Comparison of ENCODE assay signal across 27 cellular contexts in genomic region chr12:23888396-23889068, GRCh38.
DNase-seq lines count a peak whose midpoint lies in the region; ATAC-seq and TF ChIP-seq lines count a peak whose summit lies in the region.
"Had no signal": no experiment of that assay in that cellular context is flagged by ENCODE, and none has a peak within 500 bp of the region (broad histone marks: within the 10 kb centered on the region; RNA-seq: fewer than 3 reads in every experiment).

No MANE protein-coding gene starts in this region.

- H3K9me3 Mint-ChIP-seq in chondrocyte (ENCODE audit: low read depth) (peaks cover 2% of the 10 kb centered on the region), nephron progenitor cell (no peaks in the 10 kb centered on the region), natural killer cell (peaks cover 2 to 5% of the 10 kb centered on the region in 2 donors)
- H3K9me3 Mint-ChIP-seq in activated T-cell treated with anti-CD3 and anti-CD28 coated beads, Interleukin-2, amount 50 U/mL, for 4 hours = peaks cover 1% of the 10 kb centered on the region
- H3K9me3 Mint-ChIP-seq: central memory CD8-positive, alpha-beta T cell; stimulated activated naive CD8-positive, alpha-beta T cell treated with anti-CD3 and anti-CD28 coated beads, Interleukin-15, amount 100 ng/mL, for 72 hours had no signal

- peak; percentile 2 for DNase-seq in ELF-1 (ENCODE audit: low read depth, low spot score)
- peak; percentile 18 for DNase-seq in NCI-H748 treated with DMSO at 0.1 percent for 48 hours (lab: John Stamatoyannopoulos, UW)
- DNase-seq in chondrocyte (ENCODE audit: low spot score) = no peak
- no peak for DNase-seq in nephron progenitor cell
- DNase-seq in inferior parietal cortex (ENCODE audit: extremely low spot score) = no peak
- no peak for DNase-seq in activated T-cell treated with anti-CD3 and anti-CD28 coated beads, Interleukin-2, amount 50 U/mL, for 4 hours
- no peak for DNase-seq in natural killer cell
- DNase-seq in NCI-H526 treated with DMSO at 0.1 percent for 48 hours (lab: John Stamatoyannopoulos, UW) = no peak
- DNase-seq: activated CD4-positive, alpha-beta memory T cell treated with anti-CD3 and anti-CD28 coated beads for 36 hours; activated CD8-positive, alpha-beta memory T cell treated with anti-CD3 and anti-CD28 coated beads, Interleukin-2, amount 50 U/mL, for 4 hours; aorta; CD8-positive, alpha-beta T cell; DMS 273 treated with DMSO at 0.1 percent for 48 hours; EL; GOT3; heart left ventricle; lower lobe of right lung; NCI-H1092 treated with DMSO at 0.1 percent for 48 hours; NCI-H1930; NCI-H524; stimulated activated naive CD8-positive, alpha-beta T cell treated with anti-CD3 and anti-CD28 coated beads, Interleukin-15, amount 100 ng/mL, for 72 hours; thyroid gland had no signal

- H3K36me3 Mint-ChIP-seq in chondrocyte (ENCODE audit: low read depth) (peaks cover 2% of the 10 kb centered on the region), nephron progenitor cell (ENCODE audit: low read depth) (peaks cover 14% of the 10 kb centered on the region), natural killer cell (no peaks in the 10 kb centered on the region)
- no peaks in the 10 kb centered on the region for H3K36me3 Mint-ChIP-seq in activated T-cell treated with anti-CD3 and anti-CD28 coated beads, Interleukin-2, amount 50 U/mL, for 4 hours (ENCODE audit: insufficient read depth)
- H3K36me3 Mint-ChIP-seq: activated CD4-positive, alpha-beta memory T cell treated with anti-CD3 and anti-CD28 coated beads for 36 hours; activated naive CD4-positive, alpha-beta T cell treated with anti-CD3 and anti-CD28 coated beads, Interleukin-2, amount 50 U/mL, for 72 hours; CD8-positive, alpha-beta T cell had no signal

- no peak for ATAC-seq in activated T-cell treated with anti-CD3 and anti-CD28 coated beads, Interleukin-2, amount 50 U/mL, for 4 hours
- no peak for ATAC-seq in natural killer cell
- ATAC-seq: activated naive CD4-positive, alpha-beta T cell treated with anti-CD3 and anti-CD28 coated beads, Interleukin-2, amount 50 U/mL, for 72 hours; activated T-helper 17 cell treated with anti-CD3 and anti-CD28 coated beads, Interleukin-2, amount 50 U/mL, for 72 hours; CD8-positive, alpha-beta T cell; heart left ventricle; lower lobe of right lung; stimulated activated naive CD8-positive, alpha-beta T cell treated with anti-CD3 and anti-CD28 coated beads, Interleukin-15, amount 100 ng/mL, for 72 hours had no signal

- H3K4me3 Mint-ChIP-seq in chondrocyte (ENCODE audit: unreplicated experiment) (no peak overlapping the region), nephron progenitor cell (no peak overlapping the region), natural killer cell (no peak overlapping the region)
- H3K4me3 Mint-ChIP-seq in activated T-cell treated with anti-CD3 and anti-CD28 coated beads, Interleukin-2, amount 50 U/mL, for 4 hours = no peak overlapping the region
- H3K4me3 Mint-ChIP-seq: activated CD4-positive, alpha-beta memory T cell treated with anti-CD3 and anti-CD28 coated beads for 36 hours; activated T-helper 17 cell treated with anti-CD3 and anti-CD28 coated beads, Interleukin-2, amount 50 U/mL, for 72 hours; B cell; CD8-positive, alpha-beta T cell; central memory CD8-positive, alpha-beta T cell; stimulated activated naive CD8-positive, alpha-beta T cell treated with anti-CD3 and anti-CD28 coated beads, Interleukin-15, amount 100 ng/mL, for 72 hours; T-helper 1 cell treated with Interleukin-12 subunit alpha and Interleukin-12 subunit beta and Interleukin-4 antibody, amounts not matched to agents 30 μg/mL and 1 μg/mL, for 36 hours had no signal

- H3K27me3 Mint-ChIP-seq in chondrocyte (ENCODE audit: low read depth) (no peaks in the 10 kb centered on the region), nephron progenitor cell (ENCODE audit: low read depth, poor library complexity) (no peaks in the 10 kb centered on the region), natural killer cell (ENCODE audit: low read depth in 2 of 2) (no peaks in the 10 kb centered on the region)
- no peaks in the 10 kb centered on the region for H3K27me3 Mint-ChIP-seq in activated T-cell treated with anti-CD3 and anti-CD28 coated beads, Interleukin-2, amount 50 U/mL, for 4 hours (ENCODE audit: low read depth)
- H3K27me3 Mint-ChIP-seq: activated CD4-positive, alpha-beta memory T cell treated with anti-CD3 and anti-CD28 coated beads for 36 hours; activated T-helper 17 cell treated with anti-CD3 and anti-CD28 coated beads, Interleukin-2, amount 50 U/mL, for 72 hours; B cell; central memory CD8-positive, alpha-beta T cell; stimulated activated naive CD8-positive, alpha-beta T cell treated with anti-CD3 and anti-CD28 coated beads, Interleukin-15, amount 100 ng/mL, for 72 hours had no signal

- no peak for TF ChIP-seq CTCF in chondrocyte (IDR thresholded peaks at IDR 0.05)
- no peak for TF ChIP-seq CTCF in nephron progenitor cell (IDR thresholded peaks at IDR 0.05)
- TF ChIP-seq CTCF in natural killer cell (IDR thresholded peaks at IDR 0.05) = no peak

- H3K4me1 Mint-ChIP-seq in chondrocyte (ENCODE audit: low read depth) = peaks cover 17% of the 10 kb centered on the region
- peaks cover 4% of the 10 kb centered on the region for H3K4me1 Mint-ChIP-seq in nephron progenitor cell
- no peaks in the 10 kb centered on the region for H3K4me1 Mint-ChIP-seq in activated T-cell treated with anti-CD3 and anti-CD28 coated beads, Interleukin-2, amount 50 U/mL, for 4 hours (ENCODE audit: low read depth)
- no peaks in the 10 kb centered on the region for H3K4me1 Mint-ChIP-seq in natural killer cell
- H3K4me1 Mint-ChIP-seq: activated T-helper 17 cell treated with anti-CD3 and anti-CD28 coated beads, Interleukin-2, amount 50 U/mL, for 72 hours; central memory CD8-positive, alpha-beta T cell; stimulated activated naive CD8-positive, alpha-beta T cell treated with anti-CD3 and anti-CD28 coated beads, Interleukin-15, amount 100 ng/mL, for 72 hours had no signal

- peak overlapping the region; percentile 10 for H3K27ac Mint-ChIP-seq in chondrocyte (ENCODE audit: unreplicated experiment)
- peak overlapping the region; percentile 2 for H3K27ac Mint-ChIP-seq in nephron progenitor cell
- H3K27ac Mint-ChIP-seq in natural killer cell = no peak overlapping the region
- H3K27ac Mint-ChIP-seq: activated CD4-positive, alpha-beta memory T cell treated with anti-CD3 and anti-CD28 coated beads for 36 hours; activated naive CD4-positive, alpha-beta T cell treated with anti-CD3 and anti-CD28 coated beads, Interleukin-2, amount 50 U/mL, for 72 hours; activated T-helper 17 cell treated with anti-CD3 and anti-CD28 coated beads, Interleukin-2, amount 50 U/mL, for 72 hours; B cell; CD8-positive, alpha-beta T cell; T-helper 1 cell treated with Interleukin-12 subunit alpha and Interleukin-12 subunit beta and Interleukin-4 antibody, amounts not matched to agents 30 μg/mL and 1 μg/mL, for 36 hours had no signal

- intact Hi-C loops in natural killer cell (cut with micrococcal nuclease) = no loop called here

Comparison
In these comparisons a context has a peak if more than half of its experiments do, and no peak if none do; other contexts are left out.
1. DNase-seq: peak in ELF-1 (single experiment) and NCI-H748 treated with DMSO at 0.1 percent for 48 hours (single experiment); none in chondrocyte (single experiment), nephron progenitor cell (single experiment), inferior parietal cortex (single experiment), activated T-cell treated with anti-CD3 and anti-CD28 coated beads, Interleukin-2, amount 50 U/mL, for 4 hours (single experiment), natural killer cell (single experiment) and NCI-H526 treated with DMSO at 0.1 percent for 48 hours (single experiment).
2. H3K27ac Mint-ChIP-seq: peak in chondrocyte (single experiment) and nephron progenitor cell (single experiment); none in natural killer cell (0 of 2).